In the genomic region with DNA sequence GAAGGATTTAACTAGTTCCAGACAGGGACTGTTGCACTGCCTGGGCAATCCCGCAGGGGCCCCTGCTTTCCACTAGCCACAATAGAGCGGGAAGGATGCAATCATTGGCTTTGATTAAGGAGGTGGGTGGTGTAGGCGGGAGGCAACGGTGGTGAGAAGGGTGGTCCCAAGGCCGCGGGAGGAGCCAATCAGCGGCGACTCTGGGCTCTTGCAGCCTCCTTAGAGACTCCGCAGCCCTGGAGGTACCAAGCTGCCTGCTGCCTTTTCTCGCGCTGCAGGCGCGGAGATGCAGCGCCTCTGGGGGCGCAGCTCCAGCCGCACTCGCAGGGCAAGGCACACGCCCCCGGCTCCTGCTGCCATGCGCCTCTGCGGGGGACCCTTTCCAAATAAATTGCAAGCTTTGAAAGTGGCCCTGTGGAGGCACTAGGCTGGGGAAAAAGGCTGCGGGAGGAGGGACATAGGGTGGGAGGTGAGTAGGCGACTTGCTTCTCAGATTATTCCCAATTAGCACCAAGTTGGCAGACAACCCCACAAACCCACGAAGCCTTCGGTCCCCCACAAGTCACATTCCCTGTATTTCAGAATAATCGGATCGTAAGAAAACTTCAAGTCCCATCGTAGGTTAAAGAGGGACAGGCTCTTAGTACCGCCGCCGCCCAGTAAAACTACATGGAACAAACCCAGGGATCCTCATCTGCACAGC, we compare ENCODE assay signal across 8 cellular contexts. TPM values are rescaled to one million over a fixed set of nuclear protein-coding genes. Genes with fewer than 3 reads are reported as not detected.
DNase-seq lines count a peak whose midpoint lies in the region; ATAC-seq and TF ChIP-seq lines count a peak whose summit lies in the region.

No MANE protein-coding gene starts in this region.

- no peak overlapping the region for H3K27ac ChIP-seq in coronary artery
- H3K27ac ChIP-seq in PC-3 (ENCODE audit: low read length): no peak overlapping the region

- H3K9me2 ChIP-seq in PC-3 (replicated peaks; ENCODE audit: low read length): no peaks in the 10 kb centered on the region

- H3K9me3 ChIP-seq in PC-3 (ENCODE audit: low read length): no peaks in the 10 kb centered on the region

- no peak for TF ChIP-seq CTCF in coronary artery (IDR thresholded peaks at IDR 0.05)
- TF ChIP-seq CTCF in PC-3 (conservative IDR thresholded peaks at IDR 0.05; ENCODE audit: low read depth, low read length): no peak

- H4K20me1 ChIP-seq in PC-3 (ENCODE audit: low read length): no peaks in the 10 kb centered on the region

- CTCF ChIA-PET in PC-3 (lab: Charles Lee): no interaction called here

- H3K79me2 ChIP-seq in PC-3 (ENCODE audit: low read length): no peaks in the 10 kb centered on the region

- no peak for ATAC-seq in GM21786 (IDR thresholded peaks at IDR 0.05; ENCODE audit: unreplicated experiment)
- ATAC-seq in PC-3: no peak

- intact Hi-C loops in posterior cingulate gyrus (cut with DNase I): no loop called here
- intact Hi-C loops in PC-3 (cut with micrococcal nuclease): no loop called here

- H3K4me3 ChIP-seq in coronary artery (peak overlapping the region; percentile 73), PC-3 (ENCODE audit: low read length) (no peak overlapping the region)

- H3K4me1 ChIP-seq in PC-3 (ENCODE audit: insufficient read depth, low read length): no peaks in the 10 kb centered on the region

- no TSS peak for BruUV-seq in PC-3 (replicated peaks; lab: Mats Ljungman, UMichigan)

- no peak overlapping the region for H2AFZ ChIP-seq in PC-3 (ENCODE audit: low read length)

- H3K27me3 ChIP-seq in PC-3 (ENCODE audit: low read length): peaks cover 26% of the 10 kb centered on the region

- H3F3A ChIP-seq in PC-3 (ENCODE audit: low read length, unreplicated experiment): no peaks in the 10 kb centered on the region

- H3K9ac ChIP-seq in PC-3 (ENCODE audit: low read length): no peak overlapping the region

- no peak overlapping the region for H3K4me2 ChIP-seq in PC-3 (ENCODE audit: low read length)

- POLR2A ChIA-PET in PC-3 (lab: Charles Lee; ENCODE audit: unreplicated experiment): no interaction called here

- DNase-seq in DMS 273 (lab: John Stamatoyannopoulos, UW; ENCODE audit: unreplicated experiment) (peak; percentile 32), DMS 273 treated with DMSO at 0.1 percent for 48 hours (lab: John Stamatoyannopoulos, UW) (no peak), NCI-H2227 (lab: John Stamatoyannopoulos, UW; ENCODE audit: unreplicated experiment) (peak; percentile 90), coronary artery (ENCODE audit: low spot score) (no peak), posterior cingulate gyrus (peak in 8 of 10 donors; percentile 35 to 95 (median 65)), PC-3 (no peak), NCI-H2029 treated with DMSO at 0.1 percent for 48 hours (lab: John Stamatoyannopoulos, UW) (no peak)

- no peaks in the 10 kb centered on the region for H3K36me3 ChIP-seq in PC-3 (ENCODE audit: low read depth, low read length)

RNA-seq across cellular contexts. Expression of a gene that starts 0.9 kb away (rescaled TPM):
- total RNA-seq in PC-3 (2014; rRNA removed): not detected in 2 replicates

Comparison
In these comparisons a context has a peak if more than half of its experiments do, and no peak if none do; other contexts are left out.
1. DNase-seq: peak in DMS 273 (single experiment), NCI-H2227 (single experiment) and posterior cingulate gyrus (8 of 10); none in DMS 273 treated with DMSO at 0.1 percent for 48 hours (single experiment), coronary artery (single experiment), PC-3 (single experiment) and NCI-H2029 treated with DMSO at 0.1 percent for 48 hours (single experiment).